In the genomic region with DNA sequence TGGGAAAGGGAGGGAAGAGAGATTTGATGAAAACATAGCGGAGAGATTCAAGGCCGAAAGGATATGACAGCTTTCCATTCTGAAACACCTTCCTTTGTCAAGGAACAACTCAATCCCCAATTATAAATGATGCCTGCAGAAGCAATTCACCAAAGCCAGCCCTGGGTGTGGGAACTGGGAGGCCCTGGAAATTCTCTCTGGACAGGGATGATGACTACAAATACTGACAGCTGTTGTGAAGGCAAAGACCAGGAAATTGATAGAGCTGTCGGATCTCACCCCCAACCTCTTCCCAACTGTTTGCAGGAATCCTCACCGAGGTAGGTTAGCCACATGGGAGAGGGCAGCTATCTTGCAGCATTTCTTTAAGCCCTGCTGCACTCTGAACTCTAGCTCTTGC, we compare ENCODE assay signal across 22 cellular contexts. TPM values are rescaled to one million over a fixed set of nuclear protein-coding genes. Genes with fewer than 3 reads are reported as not detected.
DNase-seq lines count a peak whose midpoint lies in the region; ATAC-seq and TF ChIP-seq lines count a peak whose summit lies in the region.
"Had no signal": no experiment of that assay in that cellular context is flagged by ENCODE, and none has a peak within 500 bp of the region (broad histone marks: within the 10 kb centered on the region; RNA-seq: fewer than 3 reads in every experiment).

No MANE protein-coding gene starts in this region.

- H3K4me2 ChIP-seq in osteoblast (ENCODE audit: insufficient read depth, low read length): peak overlapping the region; percentile 70

- DNase-seq in cardiac muscle cell (ENCODE audit: low read depth in 1 of 2, low spot score in 1 of 2) (peak in 1 of 2 donors; percentile 14), cardiac septum (ENCODE audit: low spot score) (no peak), osteoblast (ENCODE audit: insufficient read length, low spot score, missing footprints) (no peak), vagina (ENCODE audit: extremely low spot score in 2 of 2) (no peak), suprapubic skin (ENCODE audit: low spot score in 2 of 2) (no peak), KG1 (lab: John Stamatoyannopoulos, UW) (no peak)
- DNase-seq: activated CD4-positive, alpha-beta T cell treated with anti-CD3 and anti-CD28 coated beads, Interleukin-2, amount 50 U/mL, for 4 hours; activated naive CD4-positive, alpha-beta T cell; foreskin keratinocyte; H7; Karpas-422; midbrain; NCI-H1092 treated with DMSO at 0.1 percent for 48 hours; NCI-H526; SHP77 treated with DMSO at 0.1 percent for 48 hours; stimulated activated CD4-positive, alpha-beta T cell treated with anti-CD3 and anti-CD28 coated beads, Interleukin-2, amount 100 ng/mL, for 24 hours; stimulated activated naive CD8-positive, alpha-beta T cell treated with anti-CD3 and anti-CD28 coated beads, Interleukin-15, Interleukin-2, amounts not matched to agents 100 U/mL and 50 U/mL, for 24 hours; T-helper 17 cell; WERI-Rb-1 had no signal

- ATAC-seq in gastroesophageal sphincter: no peak
- no peak for ATAC-seq in GM19395 (IDR thresholded peaks at IDR 0.05; ENCODE audit: unreplicated experiment)
- ATAC-seq: stimulated activated naive CD8-positive, alpha-beta T cell treated with anti-CD3 and anti-CD28 coated beads, Interleukin-15, Interleukin-2, amounts not matched to agents 100 U/mL and 50 U/mL, for 24 hours; T-helper 17 cell had no signal

- no peak for TF ChIP-seq EP300 in gastroesophageal sphincter (IDR thresholded peaks at IDR 0.05)
- no peak for TF ChIP-seq EP300 in suprapubic skin (IDR thresholded peaks at IDR 0.05)

- H3K36me3 ChIP-seq in cardiac muscle cell: no peaks in the 10 kb centered on the region
- peaks cover 0 to 18% of the 10 kb centered on the region in 2 donors for H3K36me3 ChIP-seq in gastroesophageal sphincter
- no peaks in the 10 kb centered on the region for H3K36me3 ChIP-seq in osteoblast (ENCODE audit: insufficient read depth, low read length)
- no peaks in the 10 kb centered on the region for H3K36me3 ChIP-seq in vagina
- H3K36me3 ChIP-seq in suprapubic skin: no peaks in the 10 kb centered on the region
- H3K36me3 ChIP-seq: neutrophil, WERI-Rb-1 had no signal

- no peak overlapping the region for H2AFZ ChIP-seq in osteoblast (ENCODE audit: low read length)

- H4K20me1 ChIP-seq in osteoblast (ENCODE audit: insufficient read depth, low read length): no peaks in the 10 kb centered on the region

- no peaks in the 10 kb centered on the region for H3K27me3 ChIP-seq in cardiac muscle cell
- no peaks in the 10 kb centered on the region for H3K27me3 ChIP-seq in gastroesophageal sphincter
- H3K27me3 ChIP-seq in osteoblast (ENCODE audit: insufficient read depth, low read length): no peaks in the 10 kb centered on the region
- H3K27me3 ChIP-seq in vagina: no peaks in the 10 kb centered on the region
- H3K27me3 ChIP-seq in suprapubic skin: no peaks in the 10 kb centered on the region
- H3K27me3 ChIP-seq: foreskin keratinocyte, neutrophil had no signal

- H3K9me3 ChIP-seq in cardiac muscle cell (ENCODE audit: low read depth): no peaks in the 10 kb centered on the region
- peaks cover 0 to 4% (median 0%) of the 10 kb centered on the region in 3 donors for H3K9me3 ChIP-seq in gastroesophageal sphincter
- peaks cover under 1% of the 10 kb centered on the region for H3K9me3 ChIP-seq in osteoblast (ENCODE audit: low read depth, low read length)
- H3K9me3 ChIP-seq in vagina: no peaks in the 10 kb centered on the region
- H3K9me3 ChIP-seq in suprapubic skin: peaks cover 7% of the 10 kb centered on the region
- H3K9me3 ChIP-seq: neutrophil had no signal

- H3K27ac ChIP-seq in cardiac muscle cell (peak overlapping the region; percentile 67), gastroesophageal sphincter (peak overlapping the region; percentile 72 to 93 (median 78)), osteoblast (ENCODE audit: low read depth, low read length) (peak overlapping the region; percentile 45), vagina (peak overlapping the region; percentile 74), suprapubic skin (no peak overlapping the region)
- H3K27ac ChIP-seq: foreskin keratinocyte, neutrophil, WERI-Rb-1 had no signal

- intact Hi-C loops in cardiac septum (cut with DNase I): loop anchor here (5.0 kb wide), 1 partner anchor 66 kb away; no protein-coding TSS in a partner anchor
- intact Hi-C loops in vagina (cut with DNase I): loop anchor here (10.0 kb wide), 1 partner anchor 64 kb away; the partner anchor contains the start of gene SOD3

- TF ChIP-seq CTCF in cardiac muscle cell (IDR thresholded peaks at IDR 0.05; ENCODE audit: low read depth, low read length) (no peak), gastroesophageal sphincter (IDR thresholded peaks at IDR 0.05) (no peak), osteoblast (IDR thresholded peaks at IDR 0.05; ENCODE audit: extremely low read depth, low read depth, low read length) (no peak), vagina (IDR thresholded peaks at IDR 0.05) (no peak), suprapubic skin (IDR thresholded peaks at IDR 0.05) (no peak)

- WGBS in gastroesophageal sphincter (ENCODE audit: low coverage in 1 of 2), 2 donors: 39% methylated on average over 4 of the region's 4 CpGs
- 71% methylated on average over 4 of the region's 4 CpGs for WGBS in suprapubic skin

- H3K79me2 ChIP-seq in osteoblast (ENCODE audit: insufficient read depth, low read length): no peaks in the 10 kb centered on the region

- no peak for TF ChIP-seq POLR2A in gastroesophageal sphincter (IDR thresholded peaks at IDR 0.05)
- no peak for TF ChIP-seq POLR2A in vagina (IDR thresholded peaks at IDR 0.05)
- TF ChIP-seq POLR2A in suprapubic skin (IDR thresholded peaks at IDR 0.05): no peak

- H3K4me3 ChIP-seq in cardiac muscle cell: no peak overlapping the region
- H3K4me3 ChIP-seq in gastroesophageal sphincter: peak overlapping the region in 1 of 2 donors; percentile 7
- H3K4me3 ChIP-seq in osteoblast (ENCODE audit: insufficient read depth, low read length): no peak overlapping the region
- H3K4me3 ChIP-seq in vagina: no peak overlapping the region
- H3K4me3 ChIP-seq in suprapubic skin: no peak overlapping the region

- H3K4me1 ChIP-seq in cardiac muscle cell (ENCODE audit: low read depth) (peaks cover 24% of the 10 kb centered on the region), gastroesophageal sphincter (peaks cover 17 to 49% (median 20%) of the 10 kb centered on the region in 3 donors), osteoblast (ENCODE audit: insufficient read depth, low read length) (peaks cover 39% of the 10 kb centered on the region), vagina (peaks cover 25% of the 10 kb centered on the region), suprapubic skin (peaks cover 4% of the 10 kb centered on the region)
- H3K4me1 ChIP-seq: foreskin keratinocyte had no signal

RNA-seq across cellular contexts. Expression of gene CCDC149, which starts 54.3 kb away (rescaled TPM):
- total RNA-seq in cardiac muscle cell (4.2 and 8.6 TPM in 2 replicates), cardiac septum (11.7 TPM), gastroesophageal sphincter (10 to 100 TPM; 21.9 to 38.7 (median 34.0) TPM), osteoblast (12.3 and 14.7 TPM in 2 replicates), vagina (16.7 TPM), suprapubic skin (10 to 100 TPM in 2 of 4 donors, 1 to 10 TPM in 2; 6.5 to 17.4 (median 12.3) TPM)
- polyA plus RNA-seq in cardiac muscle cell: 7.0 and 7.2 TPM in 2 replicates
